1 cellular context compared by ENCODE assay signal in genomic region chr12:117032593-117033381, GRCh38.
TF ChIP-seq lines count a peak whose summit lies in the region.

No MANE protein-coding gene starts in this region.

TF ChIP-seq in GM12878, 131 proteins besides CTCF, POLR2A, EP300 and RAD21 (continued from another document):
- TF ChIP-seq, protein P1, sequence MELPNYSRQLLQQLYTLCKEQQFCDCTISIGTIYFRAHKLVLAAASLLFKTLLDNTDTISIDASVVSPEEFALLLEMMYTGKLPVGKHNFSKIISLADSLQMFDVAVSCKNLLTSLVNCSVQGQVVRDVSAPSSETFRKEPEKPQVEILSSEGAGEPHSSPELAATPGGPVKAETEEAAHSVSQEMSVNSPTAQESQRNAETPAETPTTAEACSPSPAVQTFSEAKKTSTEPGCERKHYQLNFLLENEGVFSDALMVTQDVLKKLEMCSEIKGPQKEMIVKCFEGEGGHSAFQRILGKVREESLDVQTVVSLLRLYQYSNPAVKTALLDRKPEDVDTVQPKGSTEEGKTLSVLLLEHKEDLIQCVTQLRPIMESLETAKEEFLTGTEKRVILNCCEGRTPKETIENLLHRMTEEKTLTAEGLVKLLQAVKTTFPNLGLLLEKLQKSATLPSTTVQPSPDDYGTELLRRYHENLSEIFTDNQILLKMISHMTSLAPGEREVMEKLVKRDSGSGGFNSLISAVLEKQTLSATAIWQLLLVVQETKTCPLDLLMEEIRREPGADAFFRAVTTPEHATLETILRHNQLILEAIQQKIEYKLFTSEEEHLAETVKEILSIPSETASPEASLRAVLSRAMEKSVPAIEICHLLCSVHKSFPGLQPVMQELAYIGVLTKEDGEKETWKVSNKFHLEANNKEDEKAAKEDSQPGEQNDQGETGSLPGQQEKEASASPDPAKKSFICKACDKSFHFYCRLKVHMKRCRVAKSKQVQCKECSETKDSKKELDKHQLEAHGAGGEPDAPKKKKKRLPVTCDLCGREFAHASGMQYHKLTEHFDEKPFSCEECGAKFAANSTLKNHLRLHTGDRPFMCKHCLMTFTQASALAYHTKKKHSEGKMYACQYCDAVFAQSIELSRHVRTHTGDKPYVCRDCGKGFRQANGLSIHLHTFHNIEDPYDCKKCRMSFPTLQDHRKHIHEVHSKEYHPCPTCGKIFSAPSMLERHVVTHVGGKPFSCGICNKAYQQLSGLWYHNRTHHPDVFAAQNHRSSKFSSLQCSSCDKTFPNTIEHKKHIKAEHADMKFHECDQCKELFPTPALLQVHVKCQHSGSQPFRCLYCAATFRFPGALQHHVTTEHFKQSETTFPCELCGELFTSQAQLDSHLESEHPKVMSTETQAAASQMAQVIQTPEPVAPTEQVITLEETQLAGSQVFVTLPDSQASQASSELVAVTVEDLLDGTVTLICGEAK (IDR thresholded peaks at IDR 0.05; ENCODE audit: borderline replicate concordance) = no peak
- TF ChIP-seq RAD51 (IDR thresholded peaks at IDR 0.05) (no peak), GABPA (IDR thresholded peaks at IDR 0.05; ENCODE audit: low read depth) (no peak), NBN (IDR thresholded peaks at IDR 0.05) (no peak), YY1 (IDR thresholded peaks at IDR 0.05; ENCODE audit: low read depth, low read length) (no peak), SREBF2 (IDR thresholded peaks at IDR 0.05; ENCODE audit: low read length) (no peak), NR2F1 (conservative IDR thresholded peaks at IDR 0.05) (no peak), RCOR1 (conservative IDR thresholded peaks at IDR 0.05; ENCODE audit: low read depth, low read length) (no peak), TAF1 (IDR thresholded peaks at IDR 0.05; ENCODE audit: borderline replicate concordance, low read depth, low read length) (no peak)
- TF ChIP-seq, protein P2, sequence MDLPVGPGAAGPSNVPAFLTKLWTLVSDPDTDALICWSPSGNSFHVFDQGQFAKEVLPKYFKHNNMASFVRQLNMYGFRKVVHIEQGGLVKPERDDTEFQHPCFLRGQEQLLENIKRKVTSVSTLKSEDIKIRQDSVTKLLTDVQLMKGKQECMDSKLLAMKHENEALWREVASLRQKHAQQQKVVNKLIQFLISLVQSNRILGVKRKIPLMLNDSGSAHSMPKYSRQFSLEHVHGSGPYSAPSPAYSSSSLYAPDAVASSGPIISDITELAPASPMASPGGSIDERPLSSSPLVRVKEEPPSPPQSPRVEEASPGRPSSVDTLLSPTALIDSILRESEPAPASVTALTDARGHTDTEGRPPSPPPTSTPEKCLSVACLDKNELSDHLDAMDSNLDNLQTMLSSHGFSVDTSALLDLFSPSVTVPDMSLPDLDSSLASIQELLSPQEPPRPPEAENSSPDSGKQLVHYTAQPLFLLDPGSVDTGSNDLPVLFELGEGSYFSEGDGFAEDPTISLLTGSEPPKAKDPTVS (IDR thresholded peaks at IDR 0.05; ENCODE audit: low read depth, low read length) = no peak
- TF ChIP-seq, protein P3, sequence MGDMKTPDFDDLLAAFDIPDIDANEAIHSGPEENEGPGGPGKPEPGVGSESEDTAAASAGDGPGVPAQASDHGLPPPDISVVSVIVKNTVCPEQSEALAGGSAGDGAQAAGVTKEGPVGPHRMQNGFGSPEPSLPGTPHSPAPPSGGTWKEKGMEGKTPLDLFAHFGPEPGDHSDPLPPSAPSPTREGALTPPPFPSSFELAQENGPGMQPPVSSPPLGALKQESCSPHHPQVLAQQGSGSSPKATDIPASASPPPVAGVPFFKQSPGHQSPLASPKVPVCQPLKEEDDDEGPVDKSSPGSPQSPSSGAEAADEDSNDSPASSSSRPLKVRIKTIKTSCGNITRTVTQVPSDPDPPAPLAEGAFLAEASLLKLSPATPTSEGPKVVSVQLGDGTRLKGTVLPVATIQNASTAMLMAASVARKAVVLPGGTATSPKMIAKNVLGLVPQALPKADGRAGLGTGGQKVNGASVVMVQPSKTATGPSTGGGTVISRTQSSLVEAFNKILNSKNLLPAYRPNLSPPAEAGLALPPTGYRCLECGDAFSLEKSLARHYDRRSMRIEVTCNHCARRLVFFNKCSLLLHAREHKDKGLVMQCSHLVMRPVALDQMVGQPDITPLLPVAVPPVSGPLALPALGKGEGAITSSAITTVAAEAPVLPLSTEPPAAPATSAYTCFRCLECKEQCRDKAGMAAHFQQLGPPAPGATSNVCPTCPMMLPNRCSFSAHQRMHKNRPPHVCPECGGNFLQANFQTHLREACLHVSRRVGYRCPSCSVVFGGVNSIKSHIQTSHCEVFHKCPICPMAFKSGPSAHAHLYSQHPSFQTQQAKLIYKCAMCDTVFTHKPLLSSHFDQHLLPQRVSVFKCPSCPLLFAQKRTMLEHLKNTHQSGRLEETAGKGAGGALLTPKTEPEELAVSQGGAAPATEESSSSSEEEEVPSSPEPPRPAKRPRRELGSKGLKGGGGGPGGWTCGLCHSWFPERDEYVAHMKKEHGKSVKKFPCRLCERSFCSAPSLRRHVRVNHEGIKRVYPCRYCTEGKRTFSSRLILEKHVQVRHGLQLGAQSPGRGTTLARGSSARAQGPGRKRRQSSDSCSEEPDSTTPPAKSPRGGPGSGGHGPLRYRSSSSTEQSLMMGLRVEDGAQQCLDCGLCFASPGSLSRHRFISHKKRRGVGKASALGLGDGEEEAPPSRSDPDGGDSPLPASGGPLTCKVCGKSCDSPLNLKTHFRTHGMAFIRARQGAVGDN (IDR thresholded peaks at IDR 0.05) = no peak
